Comparison of ENCODE assay signal across 11 cellular contexts in genomic region chr10:132162590-132163277, GRCh38. TPM values are rescaled to one million over a fixed set of nuclear protein-coding genes. Genes with fewer than 3 reads are reported as not detected.
A peak's percentile ranks its signal among the peaks of the same experiment; 100 is the strongest.
DNase-seq lines count a peak whose midpoint lies in the region; ATAC-seq and TF ChIP-seq lines count a peak whose summit lies in the region.
"Had no signal": no experiment of that assay in that cellular context is flagged by ENCODE, and none has a peak within 500 bp of the region (broad histone marks: within the 10 kb centered on the region; RNA-seq: fewer than 3 reads in every experiment).

No MANE protein-coding gene starts in this region.

- no peak overlapping the region for H3K4ac ChIP-seq in mesendoderm (ENCODE audit: low read depth, low read length)

- peak overlapping the region; percentile 64 for H3K27ac ChIP-seq in CD4-positive, alpha-beta T cell (ENCODE audit: low read depth, low read length)
- no peak overlapping the region for H3K27ac ChIP-seq in HUES48 (ENCODE audit: low read depth, low read length)
- no peak overlapping the region for H3K27ac ChIP-seq in mesendoderm (ENCODE audit: low read depth, low read length)
- H3K27ac ChIP-seq in thyroid gland: no peak overlapping the region
- H3K27ac ChIP-seq: parathyroid adenoma had no signal

- no peak overlapping the region for H2BK120ac ChIP-seq in mesendoderm (ENCODE audit: low read depth, low read length)

- no peak overlapping the region for H2BK15ac ChIP-seq in mesendoderm (replicated peaks; ENCODE audit: low read depth)

- no peak overlapping the region for H2BK5ac ChIP-seq in mesendoderm (ENCODE audit: low read length)

- H3K4me2 ChIP-seq in mesendoderm (ENCODE audit: low read length): no peak overlapping the region

- H3K27me3 ChIP-seq in CD4-positive, alpha-beta T cell (ENCODE audit: control insufficient read depth, insufficient read depth, low read length): no peaks in the 10 kb centered on the region
- H3K27me3 ChIP-seq in HUES48 (ENCODE audit: control insufficient read depth, insufficient read depth, low read length) (no peaks in the 10 kb centered on the region), mesendoderm (ENCODE audit: insufficient read depth, low read length, poor library complexity) (no peaks in the 10 kb centered on the region), thyroid gland (no peaks in the 10 kb centered on the region)

- H3K36me3 Mint-ChIP-seq in CD4-positive, alpha-beta T cell (ENCODE audit: low read depth): no peaks in the 10 kb centered on the region
- H3K36me3 Mint-ChIP-seq in activated naive CD8-positive, alpha-beta T cell treated with anti-CD3 and anti-CD28 coated beads, Interleukin-2, amount 50 U/mL, for 24 hours (ENCODE audit: low read depth): no peaks in the 10 kb centered on the region
- no peaks in the 10 kb centered on the region for H3K36me3 Mint-ChIP-seq in nephron progenitor cell (ENCODE audit: low read depth)

- H3K18ac ChIP-seq in mesendoderm (ENCODE audit: low read length): no peak overlapping the region

- no peaks in the 10 kb centered on the region for H3K27me3 Mint-ChIP-seq in CD4-positive, alpha-beta T cell
- no peaks in the 10 kb centered on the region for H3K27me3 Mint-ChIP-seq in activated naive CD8-positive, alpha-beta T cell treated with anti-CD3 and anti-CD28 coated beads, Interleukin-2, amount 50 U/mL, for 24 hours
- H3K27me3 Mint-ChIP-seq in nephron progenitor cell (ENCODE audit: low read depth, poor library complexity): peaks cover 15% of the 10 kb centered on the region

- no peak overlapping the region for H3K9ac ChIP-seq in HUES48 (ENCODE audit: low read depth, low read length)
- H3K9ac ChIP-seq in mesendoderm (ENCODE audit: low read length): no peak overlapping the region
- H3K9ac ChIP-seq: parathyroid adenoma had no signal

- no peaks in the 10 kb centered on the region for H3K79me2 ChIP-seq in mesendoderm (ENCODE audit: control insufficient read depth, insufficient read depth, low read length)
- H3K79me2 ChIP-seq: parathyroid adenoma had no signal

- peaks cover 34% of the 10 kb centered on the region for H3K4me1 Mint-ChIP-seq in CD4-positive, alpha-beta T cell (ENCODE audit: low read depth)
- H3K4me1 Mint-ChIP-seq in activated naive CD8-positive, alpha-beta T cell treated with anti-CD3 and anti-CD28 coated beads, Interleukin-2, amount 50 U/mL, for 24 hours: peaks cover 26% of the 10 kb centered on the region
- peaks cover 20% of the 10 kb centered on the region for H3K4me1 Mint-ChIP-seq in nephron progenitor cell

- H3K4me1 ChIP-seq in HUES48 (ENCODE audit: control insufficient read depth, insufficient read depth, low read length) (peaks cover 10% of the 10 kb centered on the region; the same call in 1 of the 2 replicates), mesendoderm (ENCODE audit: control insufficient read depth, low read depth, low read length) (no peaks in the 10 kb centered on the region), thyroid gland (peaks cover 11 to 16% of the 10 kb centered on the region in 2 donors)

- CTCF ChIA-PET in CD4-positive, alpha-beta T cell (lab: Charles Lee): interaction anchor here (1.2 kb wide), 1 partner anchor 20 kb away, joined by 3 read pairs; no protein-coding TSS in a partner anchor

- H3K4me3 ChIP-seq in HUES48 (ENCODE audit: low read depth, low read length) (peak overlapping the region; percentile 47; the same call in 1 of the 2 replicates), mesendoderm (ENCODE audit: low read length) (no peak overlapping the region), thyroid gland (replicated peaks in 1 of 3) (no peak overlapping the region)
- H3K4me3 ChIP-seq: K562 had no signal

- no peak for ATAC-seq in CD4-positive, alpha-beta T cell (ENCODE audit: poor library complexity)
- ATAC-seq in activated naive CD8-positive, alpha-beta T cell treated with anti-CD3 and anti-CD28 coated beads, Interleukin-2, amount 50 U/mL, for 24 hours: no peak
- ATAC-seq in HG03045 (IDR thresholded peaks at IDR 0.05; ENCODE audit: unreplicated experiment): no peak

- no peaks in the 10 kb centered on the region for H3K36me3 ChIP-seq in HUES48 (ENCODE audit: control insufficient read depth, insufficient read depth, low read length)
- H3K36me3 ChIP-seq in mesendoderm (ENCODE audit: control insufficient read depth, insufficient read depth, low read length): no peaks in the 10 kb centered on the region
- H3K36me3 ChIP-seq in thyroid gland: no peaks in the 10 kb centered on the region

- H3K23ac ChIP-seq in mesendoderm (ENCODE audit: low read length): no peak overlapping the region

- TF ChIP-seq POLR2A in thyroid gland (IDR thresholded peaks at IDR 0.05): no peak

- no peak for DNase-seq in CD4-positive, alpha-beta T cell
- DNase-seq in activated naive CD8-positive, alpha-beta T cell treated with anti-CD3 and anti-CD28 coated beads, Interleukin-2, amount 50 U/mL, for 24 hours: no peak
- DNase-seq in mesendoderm (no peak), KG1 (lab: John Stamatoyannopoulos, UW) (no peak), nephron progenitor cell (no peak), thyroid gland (no peak)
- DNase-seq: cortex of kidney had no signal

- no peaks in the 10 kb centered on the region for H3K9me3 Mint-ChIP-seq in CD4-positive, alpha-beta T cell
- H3K9me3 Mint-ChIP-seq in activated naive CD8-positive, alpha-beta T cell treated with anti-CD3 and anti-CD28 coated beads, Interleukin-2, amount 50 U/mL, for 24 hours: no peaks in the 10 kb centered on the region
- no peaks in the 10 kb centered on the region for H3K9me3 Mint-ChIP-seq in nephron progenitor cell

- intact Hi-C loops in CD4-positive, alpha-beta T cell (cut with DNase I, micrococcal nuclease): no loop called here
- intact Hi-C loops in thyroid gland (cut with DNase I): no loop called here

- H3K27ac Mint-ChIP-seq in CD4-positive, alpha-beta T cell: peak overlapping the region; percentile 94
- H3K27ac Mint-ChIP-seq in activated naive CD8-positive, alpha-beta T cell treated with anti-CD3 and anti-CD28 coated beads, Interleukin-2, amount 50 U/mL, for 24 hours: peak overlapping the region; percentile 75
- H3K27ac Mint-ChIP-seq in nephron progenitor cell: no peak overlapping the region

- H4K8ac ChIP-seq in mesendoderm (ENCODE audit: low read depth, low read length): no peak overlapping the region

- POLR2A ChIA-PET in CD4-positive, alpha-beta T cell (lab: Charles Lee): interaction anchor here (1.1 kb wide), 1 partner anchor 15 kb away, joined by 3 read pairs; no protein-coding TSS in a partner anchor

- H3K4me3 Mint-ChIP-seq in CD4-positive, alpha-beta T cell: no peak overlapping the region
- peak overlapping the region; percentile 16 for H3K4me3 Mint-ChIP-seq in activated naive CD8-positive, alpha-beta T cell treated with anti-CD3 and anti-CD28 coated beads, Interleukin-2, amount 50 U/mL, for 24 hours
- H3K4me3 Mint-ChIP-seq in nephron progenitor cell: no peak overlapping the region

- TF ChIP-seq CTCF in CD4-positive, alpha-beta T cell (IDR thresholded peaks at IDR 0.05): no peak
- TF ChIP-seq CTCF in nephron progenitor cell (IDR thresholded peaks at IDR 0.05) (no peak), thyroid gland (IDR thresholded peaks at IDR 0.05) (no peak)

- no peak overlapping the region for H4K5ac ChIP-seq in mesendoderm (ENCODE audit: low read length)

- no CpG with 5 or more reads among the region's 10 CpGs for WGBS in mesendoderm (ENCODE audit: extremely low coverage, insufficient coverage, low lambda C conversion rate)
- WGBS in thyroid gland, 2 donors: 39 to 41% methylated on average over 8 to 10 of the region's 10 CpGs

- peak overlapping the region; percentile 39 for H3K56ac ChIP-seq in mesendoderm (ENCODE audit: low read length)

- no peaks in the 10 kb centered on the region for H3K9me3 ChIP-seq in CD4-positive, alpha-beta T cell (ENCODE audit: control insufficient read depth, low read length)
- H3K9me3 ChIP-seq in HUES48 (ENCODE audit: control insufficient read depth, insufficient read depth, low read length): no peaks in the 10 kb centered on the region
- no peaks in the 10 kb centered on the region for H3K9me3 ChIP-seq in thyroid gland

- H3K79me1 ChIP-seq in mesendoderm (ENCODE audit: low read length): no peaks in the 10 kb centered on the region

- H2AK5ac ChIP-seq in mesendoderm (ENCODE audit: low read length): no peak overlapping the region

RNA-seq across cellular contexts. Expression of gene DPYSL4, which starts 24.0 kb away (rescaled TPM):
- total RNA-seq in CD4-positive, alpha-beta T cell: under 1 TPM; 0.64 to 0.96 TPM
- polyA plus RNA-seq in mesendoderm (2013, experiment 1 of 2): 5.6 TPM
- 5.8 TPM for polyA plus RNA-seq in mesendoderm (2013, experiment 2 of 2)
- 1 to 10 TPM in 1 of 4 donors, under 1 TPM in 3; 0.54 to 1.5 (median 0.81) TPM for total RNA-seq in thyroid gland
- total RNA-seq: K562 had no signal
